ENCODE assay signal across 1 cellular context in the genomic region with DNA sequence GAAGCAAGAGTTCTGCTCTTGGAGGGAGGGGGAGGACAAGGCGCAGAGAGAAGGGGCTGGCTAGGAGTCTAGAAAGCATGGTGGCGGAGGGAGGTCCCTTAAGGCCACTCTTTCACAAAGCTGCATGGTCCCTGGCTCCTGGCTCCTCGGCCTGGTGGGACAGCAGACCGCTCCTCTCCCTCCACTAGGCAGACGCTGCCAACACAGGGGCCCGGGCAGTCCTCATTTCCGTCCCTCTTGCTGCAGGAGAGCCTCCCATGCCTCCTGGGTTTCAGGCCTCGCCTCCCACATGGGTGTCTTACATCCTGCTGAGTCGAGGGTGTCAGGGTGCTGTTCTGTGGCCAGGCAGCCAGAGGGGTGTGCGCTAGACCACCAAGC.
TF ChIP-seq lines count a peak whose summit lies in the region.

No MANE protein-coding gene starts in this region.

TF ChIP-seq in HEK293, 187 proteins besides CTCF, POLR2A, EP300 and RAD21 (continued from another document):
- TF ChIP-seq, protein P1, sequence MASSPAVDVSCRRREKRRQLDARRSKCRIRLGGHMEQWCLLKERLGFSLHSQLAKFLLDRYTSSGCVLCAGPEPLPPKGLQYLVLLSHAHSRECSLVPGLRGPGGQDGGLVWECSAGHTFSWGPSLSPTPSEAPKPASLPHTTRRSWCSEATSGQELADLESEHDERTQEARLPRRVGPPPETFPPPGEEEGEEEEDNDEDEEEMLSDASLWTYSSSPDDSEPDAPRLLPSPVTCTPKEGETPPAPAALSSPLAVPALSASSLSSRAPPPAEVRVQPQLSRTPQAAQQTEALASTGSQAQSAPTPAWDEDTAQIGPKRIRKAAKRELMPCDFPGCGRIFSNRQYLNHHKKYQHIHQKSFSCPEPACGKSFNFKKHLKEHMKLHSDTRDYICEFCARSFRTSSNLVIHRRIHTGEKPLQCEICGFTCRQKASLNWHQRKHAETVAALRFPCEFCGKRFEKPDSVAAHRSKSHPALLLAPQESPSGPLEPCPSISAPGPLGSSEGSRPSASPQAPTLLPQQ (tag by site-specific recombination; IDR thresholded peaks at IDR 0.05), result no peak
- TF ChIP-seq, protein P2, sequence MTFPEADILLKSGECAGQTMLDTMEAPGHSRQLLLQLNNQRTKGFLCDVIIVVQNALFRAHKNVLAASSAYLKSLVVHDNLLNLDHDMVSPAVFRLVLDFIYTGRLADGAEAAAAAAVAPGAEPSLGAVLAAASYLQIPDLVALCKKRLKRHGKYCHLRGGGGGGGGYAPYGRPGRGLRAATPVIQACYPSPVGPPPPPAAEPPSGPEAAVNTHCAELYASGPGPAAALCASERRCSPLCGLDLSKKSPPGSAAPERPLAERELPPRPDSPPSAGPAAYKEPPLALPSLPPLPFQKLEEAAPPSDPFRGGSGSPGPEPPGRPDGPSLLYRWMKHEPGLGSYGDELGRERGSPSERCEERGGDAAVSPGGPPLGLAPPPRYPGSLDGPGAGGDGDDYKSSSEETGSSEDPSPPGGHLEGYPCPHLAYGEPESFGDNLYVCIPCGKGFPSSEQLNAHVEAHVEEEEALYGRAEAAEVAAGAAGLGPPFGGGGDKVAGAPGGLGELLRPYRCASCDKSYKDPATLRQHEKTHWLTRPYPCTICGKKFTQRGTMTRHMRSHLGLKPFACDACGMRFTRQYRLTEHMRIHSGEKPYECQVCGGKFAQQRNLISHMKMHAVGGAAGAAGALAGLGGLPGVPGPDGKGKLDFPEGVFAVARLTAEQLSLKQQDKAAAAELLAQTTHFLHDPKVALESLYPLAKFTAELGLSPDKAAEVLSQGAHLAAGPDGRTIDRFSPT (tag by site-specific recombination; IDR thresholded peaks at IDR 0.05), result no peak
- TF ChIP-seq ZBTB1 (tag by site-specific recombination; IDR thresholded peaks at IDR 0.05) (no peak), GLIS1 (tag by site-specific recombination; IDR thresholded peaks at IDR 0.05) (peak; percentile 30), REPIN1 (tag by site-specific recombination; IDR thresholded peaks at IDR 0.05; ENCODE audit: low read depth) (no peak), ZNF350 (tag by site-specific recombination; IDR thresholded peaks at IDR 0.05) (no peak), ZXDB (tag by site-specific recombination; IDR thresholded peaks at IDR 0.05) (no peak), ZBTB8A (tag by site-specific recombination; IDR thresholded peaks at IDR 0.05) (no peak), ZNF155 (tag by site-specific recombination; IDR thresholded peaks at IDR 0.05) (no peak), GLIS2 (tag by site-specific recombination; IDR thresholded peaks at IDR 0.05) (0 out of 2 replicates have a peak, but pooled peaks have one; percentile 18), MEIS1 (CRISPR knock-in tag; IDR thresholded peaks at IDR 0.05; ENCODE audit: borderline replicate concordance) (no peak), ZNF768 (tag by site-specific recombination; IDR thresholded peaks at IDR 0.05) (no peak), ZIC2 (tag by site-specific recombination; IDR thresholded peaks at IDR 0.05) (0 out of 2 replicates have a peak, but pooled peaks have one; percentile 26), ZNF391 (tag by site-specific recombination; IDR thresholded peaks at IDR 0.05; ENCODE audit: borderline replicate concordance, low read depth) (no peak)
- TF ChIP-seq, protein P3, sequence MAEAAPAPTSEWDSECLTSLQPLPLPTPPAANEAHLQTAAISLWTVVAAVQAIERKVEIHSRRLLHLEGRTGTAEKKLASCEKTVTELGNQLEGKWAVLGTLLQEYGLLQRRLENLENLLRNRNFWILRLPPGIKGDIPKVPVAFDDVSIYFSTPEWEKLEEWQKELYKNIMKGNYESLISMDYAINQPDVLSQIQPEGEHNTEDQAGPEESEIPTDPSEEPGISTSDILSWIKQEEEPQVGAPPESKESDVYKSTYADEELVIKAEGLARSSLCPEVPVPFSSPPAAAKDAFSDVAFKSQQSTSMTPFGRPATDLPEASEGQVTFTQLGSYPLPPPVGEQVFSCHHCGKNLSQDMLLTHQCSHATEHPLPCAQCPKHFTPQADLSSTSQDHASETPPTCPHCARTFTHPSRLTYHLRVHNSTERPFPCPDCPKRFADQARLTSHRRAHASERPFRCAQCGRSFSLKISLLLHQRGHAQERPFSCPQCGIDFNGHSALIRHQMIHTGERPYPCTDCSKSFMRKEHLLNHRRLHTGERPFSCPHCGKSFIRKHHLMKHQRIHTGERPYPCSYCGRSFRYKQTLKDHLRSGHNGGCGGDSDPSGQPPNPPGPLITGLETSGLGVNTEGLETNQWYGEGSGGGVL (tag by site-specific recombination; IDR thresholded peaks at IDR 0.05), result no peak
- TF ChIP-seq, protein P4, sequence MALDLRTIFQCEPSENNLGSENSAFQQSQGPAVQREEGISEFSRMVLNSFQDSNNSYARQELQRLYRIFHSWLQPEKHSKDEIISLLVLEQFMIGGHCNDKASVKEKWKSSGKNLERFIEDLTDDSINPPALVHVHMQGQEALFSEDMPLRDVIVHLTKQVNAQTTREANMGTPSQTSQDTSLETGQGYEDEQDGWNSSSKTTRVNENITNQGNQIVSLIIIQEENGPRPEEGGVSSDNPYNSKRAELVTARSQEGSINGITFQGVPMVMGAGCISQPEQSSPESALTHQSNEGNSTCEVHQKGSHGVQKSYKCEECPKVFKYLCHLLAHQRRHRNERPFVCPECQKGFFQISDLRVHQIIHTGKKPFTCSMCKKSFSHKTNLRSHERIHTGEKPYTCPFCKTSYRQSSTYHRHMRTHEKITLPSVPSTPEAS (tag by site-specific recombination; IDR thresholded peaks at IDR 0.05), result no peak
